ENCODE assay signal across 1 cellular context in genomic region chr3:149781216-149781615, GRCh38.
TF ChIP-seq lines count a peak whose summit lies in the region.

No MANE protein-coding gene starts in this region.

TF ChIP-seq in GM23338, 12 proteins besides CTCF, POLR2A, EP300 and RAD21 (continued from another document):
- TF ChIP-seq ZNF114 (CRISPR knock-in tag; IDR thresholded peaks at IDR 0.05) (no peak), ETS1 (IDR thresholded peaks at IDR 0.05) (no peak), EZH2phosphoT487 (IDR thresholded peaks at IDR 0.05; ENCODE audit: unreplicated experiment) (no peak), NANOG (IDR thresholded peaks at IDR 0.05; ENCODE audit: borderline replicate concordance) (no peak), EZH2 (IDR thresholded peaks at IDR 0.05; ENCODE audit: low read depth, unreplicated experiment) (no peak), ZNF331 (CRISPR knock-in tag; IDR thresholded peaks at IDR 0.05; ENCODE audit: low read depth) (no peak), JUNB (IDR thresholded peaks at IDR 0.05; ENCODE audit: unreplicated experiment) (no peak), POLR2AphosphoS5 (IDR thresholded peaks at IDR 0.05; ENCODE audit: low read depth) (no peak)
